14 cellular contexts compared by ENCODE assay signal in genomic region chr17:17345686-17346427, GRCh38. TPM values are rescaled to one million over a fixed set of nuclear protein-coding genes. Genes with fewer than 3 reads are reported as not detected.
DNase-seq lines count a peak whose midpoint lies in the region; ATAC-seq, FAIRE-seq and TF ChIP-seq lines count a peak whose summit lies in the region.
"Had no signal": no experiment of that assay in that cellular context is flagged by ENCODE, and none has a peak within 500 bp of the region (broad histone marks: within the 10 kb centered on the region; RNA-seq: fewer than 3 reads in every experiment).

No MANE protein-coding gene starts in this region.

- no peaks in the 10 kb centered on the region for H3K9me3 Mint-ChIP-seq in natural killer cell treated with Interleukin-12 subunit alpha and Interleukin-12 subunit beta and Interleukin-15 and Interleukin-18, amount 100 ng/mL, for 72 hours
- H3K9me3 Mint-ChIP-seq in natural killer cell, result no peaks in the 10 kb centered on the region
- H3K9me3 Mint-ChIP-seq: CD4-positive, CD25-positive, alpha-beta regulatory T cell had no signal

- TF ChIP-seq CTCF in natural killer cell (IDR thresholded peaks at IDR 0.05) (no peak), HepG2 (CRISPR knock-in tag; IDR thresholded peaks at IDR 0.05) (no peak)

- 41% methylated on average over 12 of the region's 14 CpGs for WGBS in HepG2 (ENCODE audit: low lambda C conversion rate)

- no peaks in the 10 kb centered on the region for H3K27me3 Mint-ChIP-seq in natural killer cell treated with Interleukin-12 subunit alpha and Interleukin-12 subunit beta and Interleukin-15 and Interleukin-18, amount 100 ng/mL, for 72 hours
- H3K27me3 Mint-ChIP-seq in natural killer cell (ENCODE audit: low read depth in 2 of 2), result no peaks in the 10 kb centered on the region
- H3K27me3 Mint-ChIP-seq: CD4-positive, CD25-positive, alpha-beta regulatory T cell had no signal

- H3K4me1 Mint-ChIP-seq in natural killer cell treated with Interleukin-12 subunit alpha and Interleukin-12 subunit beta and Interleukin-15 and Interleukin-18, amount 100 ng/mL, for 72 hours (ENCODE audit: low read depth in 2 of 2), result no peaks in the 10 kb centered on the region
- H3K4me1 Mint-ChIP-seq in natural killer cell, result no peaks in the 10 kb centered on the region
- H3K4me1 Mint-ChIP-seq: CD4-positive, CD25-positive, alpha-beta regulatory T cell had no signal

- TF ChIP-seq RAD21 in HepG2 (CRISPR knock-in tag; IDR thresholded peaks at IDR 0.05), result no peak

- no peaks in the 10 kb centered on the region for H3K36me3 ChIP-seq in HepG2 (replicated peaks in 1 of 2; ENCODE audit: control insufficient read depth in 1 of 2, insufficient read depth in 2 of 2, low read length in 2 of 2)

- DNase-seq in natural killer cell treated with Interleukin-12 subunit alpha and Interleukin-12 subunit beta and Interleukin-15 and Interleukin-18, amount 100 ng/mL, for 72 hours (ENCODE audit: low spot score), result peak; percentile 39
- DNase-seq in natural killer cell, result no peak
- DNase-seq in HepG2 (ENCODE audit: low spot score), result no peak
- peak; percentile 57 for DNase-seq in posterior vena cava (ENCODE audit: low spot score)
- no peak for DNase-seq in NCI-H1436 treated with DMSO at 0.1 percent for 48 hours (lab: John Stamatoyannopoulos, UW)
- no peak for DNase-seq in GOT3 (lab: John Stamatoyannopoulos, UW)
- no peak for DNase-seq in H54 (ENCODE audit: insufficient read length, low spot score)
- DNase-seq: CD4-positive, CD25-positive, alpha-beta regulatory T cell; EL; NCI-H1092 treated with DMSO at 0.1 percent for 48 hours; NCI-H1694; NCI-H2227 treated with DMSO at 0.1 percent for 48 hours; NCI-H524 had no signal

- peak overlapping the region in 1 of 3 experiments; percentile 3; a peak in 1 of 6 replicates for H3K4me3 ChIP-seq in HepG2 (replicated peaks in 1 of 3; ENCODE audit: insufficient read depth in 1 of 3, low read depth in 2 of 3, low read length in 3 of 3)

- peaks cover 2 to 29% of the 10 kb centered on the region in 2 experiments for H3K27me3 ChIP-seq in HepG2 (ENCODE audit: control insufficient read depth in 1 of 2, insufficient read depth in 2 of 2, low read length in 2 of 2)

- no peak overlapping the region for H3K4me2 ChIP-seq in HepG2 (ENCODE audit: low read depth, low read length)

- H3K9me3 ChIP-seq in HepG2 (ENCODE audit: low read length), result no peaks in the 10 kb centered on the region

- no peak overlapping the region for H3K9ac ChIP-seq in HepG2 (ENCODE audit: insufficient read depth, low read depth, low read length)

- no peaks in the 10 kb centered on the region for H4K20me1 ChIP-seq in HepG2 (ENCODE audit: insufficient read depth, low read length)

- BruUV-seq in HepG2 (replicated peaks; lab: Mats Ljungman, UMichigan), result no TSS peak

- TF ChIP-seq EP300 in HepG2 (IDR thresholded peaks at IDR 0.05; ENCODE audit: low read depth in 2 of 2, low read length in 2 of 2), result no peak
- TF ChIP-seq EP300 in HepG2 (CRISPR knock-in tag; IDR thresholded peaks at IDR 0.05; ENCODE audit: borderline replicate concordance), result no peak

- H3K79me2 ChIP-seq in HepG2 (ENCODE audit: insufficient read depth, low read length), result no peaks in the 10 kb centered on the region

- H3K4me1 ChIP-seq in HepG2 (ENCODE audit: insufficient read depth, low read length), result peaks cover 81% of the 10 kb centered on the region

- TF ChIP-seq POLR2A in HepG2 (IDR thresholded peaks at IDR 0.05; ENCODE audit: insufficient read depth in 1 of 2, low read depth in 2 of 2, low read length in 2 of 2), result no peak
- TF ChIP-seq POLR2A in H54 (IDR thresholded peaks at IDR 0.05; ENCODE audit: low read depth, low read length), result no peak

- ATAC-seq in natural killer cell treated with Interleukin-12 subunit alpha and Interleukin-12 subunit beta and Interleukin-15 and Interleukin-18, amount 100 ng/mL, for 72 hours, result no peak
- ATAC-seq in natural killer cell (no peak), HepG2 (no peak)
- ATAC-seq: Panc1 had no signal

- H3K27ac ChIP-seq in HepG2 (ENCODE audit: extremely low read length, insufficient read depth, low read length), result no peak overlapping the region

- no peak overlapping the region for H2AFZ ChIP-seq in HepG2 (ENCODE audit: low read length)

- in situ Hi-C loops in HepG2 (cut with HindIII; ENCODE audit: extremely low pct_ligation_motif_present, low pct_unique_long_range_greater_than_20kb), result no loop called here

- POLR2A ChIA-PET in HepG2 (lab: Yijun Ruan, JAX), result interaction anchor here (1.3 kb wide), 1 partner anchor 245 kb away, joined by 3 read pairs; the partner anchor contains the start of gene PEMT

- no peaks in the 10 kb centered on the region for H3K36me3 Mint-ChIP-seq in natural killer cell treated with Interleukin-12 subunit alpha and Interleukin-12 subunit beta and Interleukin-15 and Interleukin-18, amount 100 ng/mL, for 72 hours
- no peaks in the 10 kb centered on the region for H3K36me3 Mint-ChIP-seq in natural killer cell

- FAIRE-seq in HepG2 (lab: Jason Lieb, UNC) (no peak), H54 (lab: Jason Lieb, UNC) (no peak)

- CTCF ChIA-PET in HepG2 (lab: Yijun Ruan, JAX; ENCODE audit: low intra/inter-chr PET ratio, low total read pairs), result no interaction called here

- intact Hi-C loops in natural killer cell (cut with micrococcal nuclease) (no loop called here), HepG2 (cut with micrococcal nuclease; ENCODE audit: unreplicated experiment) (no loop called here), posterior vena cava (cut with DNase I) (no loop called here)

- no peak overlapping the region for H3K4me3 Mint-ChIP-seq in natural killer cell treated with Interleukin-12 subunit alpha and Interleukin-12 subunit beta and Interleukin-15 and Interleukin-18, amount 100 ng/mL, for 72 hours
- H3K4me3 Mint-ChIP-seq in natural killer cell, result no peak overlapping the region
- H3K4me3 Mint-ChIP-seq: CD4-positive, CD25-positive, alpha-beta regulatory T cell had no signal

- H3K27ac Mint-ChIP-seq in natural killer cell treated with Interleukin-12 subunit alpha and Interleukin-12 subunit beta and Interleukin-15 and Interleukin-18, amount 100 ng/mL, for 72 hours, result no peak overlapping the region
- H3K27ac Mint-ChIP-seq in natural killer cell, result no peak overlapping the region

TF ChIP-seq in HepG2, 621 proteins besides CTCF, POLR2A, EP300 and RAD21 (continues in another document):
- TF ChIP-seq PAXIP1 (CRISPR knock-in tag; conservative IDR thresholded peaks at IDR 0.05) (no peak), MXD3 (CRISPR knock-in tag; IDR thresholded peaks at IDR 0.05) (no peak)

RNA-seq across cellular contexts. Expression of gene NT5M, which starts 42.7 kb away (rescaled TPM):
- total RNA-seq in natural killer cell treated with Interleukin-12 subunit alpha and Interleukin-12 subunit beta and Interleukin-15 and Interleukin-18, amount 100 ng/mL, for 72 hours, result 1 to 10 TPM; 2.0 to 4.5 TPM
- total RNA-seq in natural killer cell, result 1 to 10 TPM; 3.5 to 4.4 (median 4.1) TPM
- total RNA-seq in HepG2 (2016; rRNA removed; fragmentation: Illumina TruSeq; extraction: Trizol), result 0.55 and 0.63 TPM in 2 replicates
- total RNA-seq in HepG2 (2016; cell fraction: cytosol; rRNA removed; fragmentation: Illumina TruSeq; extraction: Trizol; ENCODE audit: low read depth), result 1.7 and 2.0 TPM in 2 replicates
- total RNA-seq in HepG2 (2016; cell fraction: insoluble cytoplasmic fraction; rRNA removed; fragmentation: Illumina TruSeq; extraction: Trizol), result 0.46 and 0.50 TPM in 2 replicates
- 1.5 and 2.3 TPM in 2 replicates for total RNA-seq in HepG2 (2016; cell fraction: membrane; rRNA removed; fragmentation: Illumina TruSeq; extraction: Trizol)
- total RNA-seq in HepG2 (2016; cell fraction: nucleus; rRNA removed; fragmentation: Illumina TruSeq; extraction: Trizol), result not detected in 2 replicates
- 0.78 and 1.0 TPM in 2 replicates for polyA plus RNA-seq in HepG2 (2011; rRNA removed)
- 0.54 and 1.2 TPM in 2 replicates for polyA plus RNA-seq in HepG2 (2011; cell fraction: cytosol; rRNA removed)
- polyA plus RNA-seq in HepG2 (2011; cell fraction: nucleus; rRNA removed), result 2.0 and 2.4 TPM in 2 replicates
- 1.1 and 1.2 TPM in 2 replicates for polyA plus RNA-seq in HepG2 (2012)
- polyA plus RNA-seq in HepG2 (2016; cell fraction: cytosol; fragmentation: Illumina TruSeq; extraction: Trizol; ENCODE audit: low read depth), result 1.7 and 1.9 TPM in 2 replicates
- polyA plus RNA-seq in HepG2 (2016; cell fraction: insoluble cytoplasmic fraction; fragmentation: Illumina TruSeq; extraction: Trizol; ENCODE audit: low read depth), result 0.56 and 0.79 TPM in 2 replicates
- 1.4 and 1.5 TPM in 2 replicates for polyA plus RNA-seq in HepG2 (2016; cell fraction: membrane; fragmentation: Illumina TruSeq; extraction: Trizol; ENCODE audit: low read depth)
- polyA plus RNA-seq in HepG2 (2016; cell fraction: nucleus; fragmentation: Illumina TruSeq; extraction: Trizol; ENCODE audit: insufficient read depth, low read depth), result 0.63 and 0.85 TPM in 2 replicates
- 1.1 and 2.2 TPM in 2 replicates for polyA minus RNA-seq in HepG2 (2011; rRNA and poly(A)+ RNA removed; ENCODE audit: low replicate concordance)
- polyA minus RNA-seq in HepG2 (2011; cell fraction: cytosol; rRNA and poly(A)+ RNA removed), result 1.2 TPM in 1 of 2 replicates, not detected in the other
- not detected in 2 replicates for polyA minus RNA-seq in HepG2 (2011; cell fraction: nucleus; rRNA and poly(A)+ RNA removed)
- total RNA-seq in posterior vena cava, result 1 to 10 TPM; 2.8 to 3.0 TPM

Comparison
In these comparisons a context has a peak if more than half of its experiments do, and no peak if none do; other contexts are left out.
1. DNase-seq: peak in natural killer cell treated with Interleukin-12 subunit alpha and Interleukin-12 subunit beta and Interleukin-15 and Interleukin-18, amount 100 ng/mL, for 72 hours (single experiment) and posterior vena cava (single experiment); none in natural killer cell (single experiment), HepG2 (single experiment), NCI-H1436 treated with DMSO at 0.1 percent for 48 hours (single experiment), GOT3 (single experiment) and H54 (single experiment).